16 cellular contexts compared by ENCODE assay signal in genomic region chr11:862028-862703, GRCh38. TPM values are rescaled to one million over a fixed set of nuclear protein-coding genes. Genes with fewer than 3 reads are reported as not detected.
A peak's percentile ranks its signal among the peaks of the same experiment; 100 is the strongest.
DNase-seq lines count a peak whose midpoint lies in the region; ATAC-seq and TF ChIP-seq lines count a peak whose summit lies in the region.
"Had no signal": no experiment of that assay in that cellular context is flagged by ENCODE, and none has a peak within 500 bp of the region (broad histone marks: within the 10 kb centered on the region; RNA-seq: fewer than 3 reads in every experiment).

No MANE protein-coding gene starts in this region.

- no peak overlapping the region for H2AFZ ChIP-seq in GM23338

- H3K4me3 ChIP-seq in GM23338 (no peak overlapping the region), gastroesophageal sphincter (no peak overlapping the region)
- H3K4me3 ChIP-seq: thoracic aorta had no signal

- H4K20me1 ChIP-seq in GM23338 (replicated peaks; ENCODE audit: insufficient read depth), result peaks cover 37% of the 10 kb centered on the region

- no peak for TF ChIP-seq CTCF in GM23338 (conservative IDR thresholded peaks at IDR 0.05; ENCODE audit: low read depth in 2 of 2)
- TF ChIP-seq CTCF in gastroesophageal sphincter (IDR thresholded peaks at IDR 0.05), result no peak
- no peak for TF ChIP-seq CTCF in progenitor cell of endocrine pancreas (IDR thresholded peaks at IDR 0.05; ENCODE audit: unreplicated experiment)

- no peaks in the 10 kb centered on the region; the same call in 2 of the 3 replicates for H3K9me3 Mint-ChIP-seq in GM23338
- H3K9me3 Mint-ChIP-seq in progenitor cell of endocrine pancreas (ENCODE audit: low read depth), result no peaks in the 10 kb centered on the region
- H3K9me3 Mint-ChIP-seq in activated T-helper 17 cell treated with anti-CD3 and anti-CD28 coated beads, Interleukin-2, amount 50 U/mL, for 72 hours, result no peaks in the 10 kb centered on the region
- H3K9me3 Mint-ChIP-seq in activated T-cell treated with anti-CD3 and anti-CD28 coated beads, Interleukin-2, amount 50 U/mL, for 24 hours, result no peaks in the 10 kb centered on the region
- H3K9me3 Mint-ChIP-seq: activated CD4-positive, alpha-beta memory T cell treated with anti-CD3 and anti-CD28 coated beads for 36 hours; CD8-positive, alpha-beta T cell; T-helper 2 cell treated with Interferon-gamma antibody and Interleukin-4, amounts not matched to agents 5 μg/mL and 100 μg/mL, for 36 hours had no signal

- TF ChIP-seq EP300 in gastroesophageal sphincter (IDR thresholded peaks at IDR 0.05), result no peak

- H3K4me2 ChIP-seq in GM23338, result peak overlapping the region; percentile 71; the same call in 1 of the 2 replicates

- H3K27ac ChIP-seq in GM23338 (ENCODE audit: low read depth) (no peak overlapping the region), gastroesophageal sphincter (peak overlapping the region in 2 of 4 donors; percentile 12 to 38)
- H3K27ac ChIP-seq: thoracic aorta had no signal

- no peaks in the 10 kb centered on the region for H3K9me3 ChIP-seq in gastroesophageal sphincter
- H3K9me3 ChIP-seq: thoracic aorta had no signal

- TF ChIP-seq POLR2A in gastroesophageal sphincter (IDR thresholded peaks at IDR 0.05), result no peak

- WGBS in gastroesophageal sphincter (ENCODE audit: low coverage in 1 of 2), 2 donors, result 36% methylated on average over 5 of the region's 26 CpGs; no CpG with 5 or more reads in 1 of the 2 donors

- H3K27me3 ChIP-seq in GM23338 (ENCODE audit: insufficient read depth) (no peaks in the 10 kb centered on the region), gastroesophageal sphincter (no peaks in the 10 kb centered on the region)

- H3K27ac Mint-ChIP-seq in GM23338, result no peak overlapping the region
- H3K27ac Mint-ChIP-seq in progenitor cell of endocrine pancreas, result peak overlapping the region; percentile 33
- H3K27ac Mint-ChIP-seq in activated T-helper 17 cell treated with anti-CD3 and anti-CD28 coated beads, Interleukin-2, amount 50 U/mL, for 72 hours, result no peak overlapping the region
- no peak overlapping the region for H3K27ac Mint-ChIP-seq in activated T-cell treated with anti-CD3 and anti-CD28 coated beads, Interleukin-2, amount 50 U/mL, for 24 hours
- H3K27ac Mint-ChIP-seq: activated CD4-positive, alpha-beta memory T cell treated with anti-CD3 and anti-CD28 coated beads for 36 hours; CD8-positive, alpha-beta T cell; T-helper 2 cell treated with Interferon-gamma antibody and Interleukin-4, amounts not matched to agents 5 μg/mL and 100 μg/mL, for 36 hours had no signal

- peaks cover 16% of the 10 kb centered on the region; the same call in 1 of the 2 replicates for H3K4me1 ChIP-seq in GM23338 (ENCODE audit: insufficient read depth)
- peaks cover 0 to 53% (median 16%) of the 10 kb centered on the region in 3 donors for H3K4me1 ChIP-seq in gastroesophageal sphincter

- H3K79me2 ChIP-seq in GM23338 (replicated peaks; ENCODE audit: insufficient read depth), result no peaks in the 10 kb centered on the region

- H3K9me2 ChIP-seq in GM23338 (ENCODE audit: insufficient read depth), result no peaks in the 10 kb centered on the region

- H3K4me1 Mint-ChIP-seq in GM23338 (peaks cover 30% of the 10 kb centered on the region), progenitor cell of endocrine pancreas (ENCODE audit: low read depth) (peaks cover 2% of the 10 kb centered on the region)
- H3K4me1 Mint-ChIP-seq in activated T-helper 17 cell treated with anti-CD3 and anti-CD28 coated beads, Interleukin-2, amount 50 U/mL, for 72 hours, result no peaks in the 10 kb centered on the region
- no peaks in the 10 kb centered on the region for H3K4me1 Mint-ChIP-seq in activated T-cell treated with anti-CD3 and anti-CD28 coated beads, Interleukin-2, amount 50 U/mL, for 24 hours (ENCODE audit: low read depth)

- H3F3A ChIP-seq in GM23338 (replicated peaks; ENCODE audit: low read depth), result peaks cover 22% of the 10 kb centered on the region

- DNase-seq in GM23338 (ENCODE audit: low spot score) (peak; percentile 67), NCI-H524 treated with DMSO at 0.1 percent for 48 hours (lab: John Stamatoyannopoulos, UW) (peak; percentile 45), progenitor cell of endocrine pancreas (ENCODE audit: low spot score, unreplicated experiment) (no peak)
- no peak for DNase-seq in activated T-cell treated with anti-CD3 and anti-CD28 coated beads, Interleukin-2, amount 50 U/mL, for 24 hours
- DNase-seq: activated CD4-positive, alpha-beta memory T cell treated with anti-CD3 and anti-CD28 coated beads for 36 hours; activated gamma-delta T cell treated with Interleukin-2 at 50 U/mL for 16 hours; CD8-positive, alpha-beta T cell; hypothalamus; OCI-M1 had no signal

- H3K36me3 ChIP-seq in GM23338 (ENCODE audit: insufficient read depth), result no peaks in the 10 kb centered on the region
- peaks cover 0 to 59% of the 10 kb centered on the region in 2 donors for H3K36me3 ChIP-seq in gastroesophageal sphincter

- H3K36me3 Mint-ChIP-seq in GM23338 (ENCODE audit: low read depth) (peaks cover 3% of the 10 kb centered on the region; the same call in 1 of the 3 replicates), progenitor cell of endocrine pancreas (ENCODE audit: insufficient read depth) (no peaks in the 10 kb centered on the region)
- H3K36me3 Mint-ChIP-seq in activated T-helper 17 cell treated with anti-CD3 and anti-CD28 coated beads, Interleukin-2, amount 50 U/mL, for 72 hours (ENCODE audit: low read depth), result no peaks in the 10 kb centered on the region
- peaks cover 3% of the 10 kb centered on the region for H3K36me3 Mint-ChIP-seq in activated T-cell treated with anti-CD3 and anti-CD28 coated beads, Interleukin-2, amount 50 U/mL, for 24 hours (ENCODE audit: low read depth)
- H3K36me3 Mint-ChIP-seq: activated CD4-positive, alpha-beta memory T cell treated with anti-CD3 and anti-CD28 coated beads for 36 hours; CD8-positive, alpha-beta T cell had no signal

- H3K27me3 Mint-ChIP-seq in GM23338 (ENCODE audit: insufficient read depth, low read depth, poor library complexity), result peaks cover 31% of the 10 kb centered on the region
- H3K27me3 Mint-ChIP-seq in progenitor cell of endocrine pancreas, result no peaks in the 10 kb centered on the region
- H3K27me3 Mint-ChIP-seq in activated T-helper 17 cell treated with anti-CD3 and anti-CD28 coated beads, Interleukin-2, amount 50 U/mL, for 72 hours, result no peaks in the 10 kb centered on the region
- no peaks in the 10 kb centered on the region for H3K27me3 Mint-ChIP-seq in activated T-cell treated with anti-CD3 and anti-CD28 coated beads, Interleukin-2, amount 50 U/mL, for 24 hours
- H3K27me3 Mint-ChIP-seq: activated CD4-positive, alpha-beta memory T cell treated with anti-CD3 and anti-CD28 coated beads for 36 hours had no signal

- peak; percentile 54 for ATAC-seq in GM23338
- ATAC-seq in gastroesophageal sphincter, result peak; percentile 4
- ATAC-seq in GM21423 (IDR thresholded peaks at IDR 0.05; ENCODE audit: unreplicated experiment), result no peak
- ATAC-seq in activated T-helper 17 cell treated with anti-CD3 and anti-CD28 coated beads, Interleukin-2, amount 50 U/mL, for 72 hours (replicated peaks), result no peak
- ATAC-seq in HG03175 (IDR thresholded peaks at IDR 0.05; ENCODE audit: unreplicated experiment), result no peak
- ATAC-seq: CD8-positive, alpha-beta T cell had no signal

- peak overlapping the region; percentile 54 for H3K4me3 Mint-ChIP-seq in GM23338
- H3K4me3 Mint-ChIP-seq in progenitor cell of endocrine pancreas (ENCODE audit: low read depth), result no peak overlapping the region
- H3K4me3 Mint-ChIP-seq in activated T-helper 17 cell treated with anti-CD3 and anti-CD28 coated beads, Interleukin-2, amount 50 U/mL, for 72 hours, result no peak overlapping the region
- H3K4me3 Mint-ChIP-seq in activated T-cell treated with anti-CD3 and anti-CD28 coated beads, Interleukin-2, amount 50 U/mL, for 24 hours, result no peak overlapping the region
- H3K4me3 Mint-ChIP-seq: activated CD4-positive, alpha-beta memory T cell treated with anti-CD3 and anti-CD28 coated beads for 36 hours; CD8-positive, alpha-beta T cell; T-helper 2 cell treated with Interferon-gamma antibody and Interleukin-4, amounts not matched to agents 5 μg/mL and 100 μg/mL, for 36 hours had no signal

TF ChIP-seq in GM23338, 12 proteins besides CTCF, POLR2A, EP300 and RAD21 (continues in another document):
- no peak for TF ChIP-seq EZH2phosphoT487 (IDR thresholded peaks at IDR 0.05; ENCODE audit: unreplicated experiment)

RNA-seq across cellular contexts. Expression of gene TSPAN4, which starts 19.5 kb away (rescaled TPM):
- total RNA-seq in GM23338 (2014; rRNA removed; shearing (Covaris generic)), result 145 and 150 TPM in 2 replicates
- polyA plus RNA-seq in GM23338 (2016; fragmentation: Nextera tagmentation; extraction: Ambion mirVana), result 76.8 and 88.4 TPM in 2 replicates
- total RNA-seq in gastroesophageal sphincter, result 100 to 1,000 TPM in 3 of 4 donors, 10 to 100 TPM in 1; 66.5 to 115 (median 112) TPM
- 24.9 and 27.7 TPM in 2 replicates for total RNA-seq in progenitor cell of endocrine pancreas
- 10 to 100 TPM in 1 of 2 donors, 1 to 10 TPM in 1; 6.0 to 11.2 TPM for total RNA-seq in activated T-helper 17 cell treated with anti-CD3 and anti-CD28 coated beads, Interleukin-2, amount 50 U/mL, for 72 hours

RNA-seq across cellular contexts. Expression of gene POLR2L, which starts 19.8 kb away (rescaled TPM):
- total RNA-seq in GM23338 (2014; rRNA removed; shearing (Covaris generic)), result 32.2 and 34.0 TPM in 2 replicates
- polyA plus RNA-seq in GM23338 (2016; fragmentation: Nextera tagmentation; extraction: Ambion mirVana), result 369 TPM in 2 replicates
- total RNA-seq in gastroesophageal sphincter (10 to 100 TPM; 65.5 to 86.0 (median 71.8) TPM), progenitor cell of endocrine pancreas (89.6 and 97.9 TPM in 2 replicates)
- 100 to 1,000 TPM in 1 of 2 donors, 10 to 100 TPM in 1; 41.2 to 106 TPM for total RNA-seq in activated T-helper 17 cell treated with anti-CD3 and anti-CD28 coated beads, Interleukin-2, amount 50 U/mL, for 72 hours

RNA-seq across cellular contexts. Expression of gene CD151, which starts 29.4 kb away (rescaled TPM):
- 109 and 119 TPM in 2 replicates for total RNA-seq in GM23338 (2014; rRNA removed; shearing (Covaris generic))
- polyA plus RNA-seq in GM23338 (2016; fragmentation: Nextera tagmentation; extraction: Ambion mirVana), result 62.9 and 64.4 TPM in 2 replicates
- total RNA-seq in gastroesophageal sphincter (100 to 1,000 TPM; 277 to 794 (median 465) TPM), progenitor cell of endocrine pancreas (154 and 160 TPM in 2 replicates)
- 10 to 100 TPM; 61.5 to 74.6 TPM for total RNA-seq in activated T-helper 17 cell treated with anti-CD3 and anti-CD28 coated beads, Interleukin-2, amount 50 U/mL, for 72 hours

RNA-seq across cellular contexts. Expression of gene CRACR2B, which starts 34.4 kb away (rescaled TPM):
- 58.0 and 64.1 TPM in 2 replicates for total RNA-seq in GM23338 (2014; rRNA removed; shearing (Covaris generic))
- 55.9 and 59.4 TPM in 2 replicates for polyA plus RNA-seq in GM23338 (2016; fragmentation: Nextera tagmentation; extraction: Ambion mirVana)
- total RNA-seq in gastroesophageal sphincter (10 to 100 TPM in 1 of 4 donors, 1 to 10 TPM in 3; 4.1 to 10.3 (median 6.4) TPM), progenitor cell of endocrine pancreas (50.9 and 52.9 TPM in 2 replicates)
- 1 to 10 TPM; 1.4 to 1.9 TPM for total RNA-seq in activated T-helper 17 cell treated with anti-CD3 and anti-CD28 coated beads, Interleukin-2, amount 50 U/mL, for 72 hours
- total RNA-seq: H4 had no signal

RNA-seq across cellular contexts. Expression of gene PNPLA2, which starts 43.5 kb away (rescaled TPM):
- 33.4 and 45.6 TPM in 2 replicates for total RNA-seq in GM23338 (2014; rRNA removed; shearing (Covaris generic))
- polyA plus RNA-seq in GM23338 (2016; fragmentation: Nextera tagmentation; extraction: Ambion mirVana), result 31.1 and 32.3 TPM in 2 replicates
- total RNA-seq in gastroesophageal sphincter (10 to 100 TPM; 39.7 to 79.4 (median 58.9) TPM), progenitor cell of endocrine pancreas (47.3 and 51.1 TPM in 2 replicates)
- total RNA-seq in activated T-helper 17 cell treated with anti-CD3 and anti-CD28 coated beads, Interleukin-2, amount 50 U/mL, for 72 hours, result 10 to 100 TPM; 36.8 to 39.3 TPM

Comparison
In these comparisons a context has a peak if more than half of its experiments do, and no peak if none do; other contexts are left out.
1. ATAC-seq: peak in GM23338 (single experiment) and gastroesophageal sphincter (single experiment); none in GM21423 (single experiment), activated T-helper 17 cell treated with anti-CD3 and anti-CD28 coated beads, Interleukin-2, amount 50 U/mL, for 72 hours (single experiment) and HG03175 (single experiment).
2. DNase-seq: peak in GM23338 (single experiment) and NCI-H524 treated with DMSO at 0.1 percent for 48 hours (single experiment); none in progenitor cell of endocrine pancreas (single experiment) and activated T-cell treated with anti-CD3 and anti-CD28 coated beads, Interleukin-2, amount 50 U/mL, for 24 hours (single experiment).